Comparison of ENCODE assay signal across 1 cellular context in the genomic region with DNA sequence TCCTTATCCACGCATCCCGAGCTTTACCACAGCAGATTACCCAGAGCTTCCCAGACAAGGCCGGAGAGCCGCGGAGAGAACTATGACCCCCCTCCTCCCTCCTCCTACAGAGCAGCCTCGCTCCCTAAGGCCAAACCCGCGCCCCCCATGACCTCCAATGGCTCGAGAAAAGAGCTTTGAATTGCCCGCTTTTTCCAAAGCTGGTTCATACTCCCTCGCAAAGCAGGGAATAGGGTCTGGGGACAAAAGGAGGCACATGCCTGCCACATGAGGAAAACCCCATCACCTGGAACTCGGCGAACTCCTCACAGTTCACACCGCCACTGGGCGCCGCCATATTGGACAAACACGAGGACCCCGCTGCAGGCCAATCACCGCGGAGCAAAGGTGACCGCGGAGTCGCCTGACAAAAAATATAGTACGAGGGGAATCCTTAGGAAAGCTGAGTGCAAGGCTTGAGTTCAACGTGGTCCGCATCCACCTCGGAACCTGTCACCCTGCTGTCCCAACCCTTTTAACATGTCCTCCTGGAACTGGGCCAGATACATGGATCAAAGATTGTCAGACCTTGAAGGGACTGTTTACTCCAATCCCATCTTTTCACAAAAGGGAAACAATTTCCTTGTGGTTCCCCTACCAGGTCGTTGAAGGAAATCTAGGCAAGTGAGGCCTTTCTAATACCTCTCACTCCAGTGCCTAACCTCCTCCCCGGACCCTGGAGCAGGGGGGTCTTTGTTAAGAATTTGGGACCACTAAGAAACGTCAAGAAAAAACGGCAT.
TF ChIP-seq lines count a peak whose summit lies in the region.

A gene (minus strand): TSS at position 344 of the 779 bp plus-strand sequence. CDS start 7 bp downstream, at position 337.

TF ChIP-seq in K562, 482 proteins besides CTCF, POLR2A, EP300 and RAD21 (continued from another document and continues in another):
- peak; percentile 80 for TF ChIP-seq TBP (optimal IDR thresholded peaks at IDR 0.05; ENCODE audit: low read depth, low read length)
- TF ChIP-seq, protein P1, sequence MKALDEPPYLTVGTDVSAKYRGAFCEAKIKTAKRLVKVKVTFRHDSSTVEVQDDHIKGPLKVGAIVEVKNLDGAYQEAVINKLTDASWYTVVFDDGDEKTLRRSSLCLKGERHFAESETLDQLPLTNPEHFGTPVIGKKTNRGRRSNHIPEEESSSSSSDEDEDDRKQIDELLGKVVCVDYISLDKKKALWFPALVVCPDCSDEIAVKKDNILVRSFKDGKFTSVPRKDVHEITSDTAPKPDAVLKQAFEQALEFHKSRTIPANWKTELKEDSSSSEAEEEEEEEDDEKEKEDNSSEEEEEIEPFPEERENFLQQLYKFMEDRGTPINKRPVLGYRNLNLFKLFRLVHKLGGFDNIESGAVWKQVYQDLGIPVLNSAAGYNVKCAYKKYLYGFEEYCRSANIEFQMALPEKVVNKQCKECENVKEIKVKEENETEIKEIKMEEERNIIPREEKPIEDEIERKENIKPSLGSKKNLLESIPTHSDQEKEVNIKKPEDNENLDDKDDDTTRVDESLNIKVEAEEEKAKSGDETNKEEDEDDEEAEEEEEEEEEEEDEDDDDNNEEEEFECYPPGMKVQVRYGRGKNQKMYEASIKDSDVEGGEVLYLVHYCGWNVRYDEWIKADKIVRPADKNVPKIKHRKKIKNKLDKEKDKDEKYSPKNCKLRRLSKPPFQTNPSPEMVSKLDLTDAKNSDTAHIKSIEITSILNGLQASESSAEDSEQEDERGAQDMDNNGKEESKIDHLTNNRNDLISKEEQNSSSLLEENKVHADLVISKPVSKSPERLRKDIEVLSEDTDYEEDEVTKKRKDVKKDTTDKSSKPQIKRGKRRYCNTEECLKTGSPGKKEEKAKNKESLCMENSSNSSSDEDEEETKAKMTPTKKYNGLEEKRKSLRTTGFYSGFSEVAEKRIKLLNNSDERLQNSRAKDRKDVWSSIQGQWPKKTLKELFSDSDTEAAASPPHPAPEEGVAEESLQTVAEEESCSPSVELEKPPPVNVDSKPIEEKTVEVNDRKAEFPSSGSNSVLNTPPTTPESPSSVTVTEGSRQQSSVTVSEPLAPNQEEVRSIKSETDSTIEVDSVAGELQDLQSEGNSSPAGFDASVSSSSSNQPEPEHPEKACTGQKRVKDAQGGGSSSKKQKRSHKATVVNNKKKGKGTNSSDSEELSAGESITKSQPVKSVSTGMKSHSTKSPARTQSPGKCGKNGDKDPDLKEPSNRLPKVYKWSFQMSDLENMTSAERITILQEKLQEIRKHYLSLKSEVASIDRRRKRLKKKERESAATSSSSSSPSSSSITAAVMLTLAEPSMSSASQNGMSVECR (CRISPR knock-in tag; IDR thresholded peaks at IDR 0.05) = peak; percentile 62; the same call in 1 of the 2 replicates
- peak; percentile 86 for TF ChIP-seq TAF9B (IDR thresholded peaks at IDR 0.05; ENCODE audit: partially characterized antibody)
- TF ChIP-seq PML (IDR thresholded peaks at IDR 0.05; ENCODE audit: low read length) = peak; percentile 36; the same call in 1 of the 2 replicates
- no peak for TF ChIP-seq MEIS2 (IDR thresholded peaks at IDR 0.05; ENCODE audit: partially characterized antibody)
- peak; percentile 62 to 95; a peak in 3 of 4 replicates for TF ChIP-seq HDAC1 (IDR thresholded peaks at IDR 0.05)
- TF ChIP-seq, protein P2, sequence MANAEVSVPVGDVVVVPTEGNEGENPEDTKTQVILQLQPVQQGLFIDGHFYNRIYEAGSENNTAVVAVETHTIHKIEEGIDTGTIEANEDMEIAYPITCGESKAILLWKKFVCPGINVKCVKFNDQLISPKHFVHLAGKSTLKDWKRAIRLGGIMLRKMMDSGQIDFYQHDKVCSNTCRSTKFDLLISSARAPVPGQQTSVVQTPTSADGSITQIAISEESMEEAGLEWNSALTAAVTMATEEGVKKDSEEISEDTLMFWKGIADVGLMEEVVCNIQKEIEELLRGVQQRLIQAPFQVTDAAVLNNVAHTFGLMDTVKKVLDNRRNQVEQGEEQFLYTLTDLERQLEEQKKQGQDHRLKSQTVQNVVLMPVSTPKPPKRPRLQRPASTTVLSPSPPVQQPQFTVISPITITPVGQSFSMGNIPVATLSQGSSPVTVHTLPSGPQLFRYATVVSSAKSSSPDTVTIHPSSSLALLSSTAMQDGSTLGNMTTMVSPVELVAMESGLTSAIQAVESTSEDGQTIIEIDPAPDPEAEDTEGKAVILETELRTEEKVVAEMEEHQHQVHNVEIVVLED (CRISPR knock-in tag; IDR thresholded peaks at IDR 0.05) = no peak
- peak; percentile 69; the same call in 1 of the 2 replicates for TF ChIP-seq TAF7 (tag; IDR thresholded peaks at IDR 0.05)
- TF ChIP-seq SAFB (IDR thresholded peaks at IDR 0.05; ENCODE audit: borderline replicate concordance, low read depth, low read length) = no peak
- TF ChIP-seq, protein P3, sequence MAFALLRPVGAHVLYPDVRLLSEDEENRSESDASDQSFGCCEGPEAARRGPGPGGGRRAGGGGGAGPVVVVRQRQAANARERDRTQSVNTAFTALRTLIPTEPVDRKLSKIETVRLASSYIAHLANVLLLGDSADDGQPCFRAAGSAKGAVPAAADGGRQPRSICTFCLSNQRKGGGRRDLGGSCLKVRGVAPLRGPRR (CRISPR knock-in tag; IDR thresholded peaks at IDR 0.05) = no peak
- peak; percentile 98 for TF ChIP-seq SIN3B (IDR thresholded peaks at IDR 0.05; ENCODE audit: low read depth)
- peak; percentile 95 for TF ChIP-seq PHF20 (IDR thresholded peaks at IDR 0.05; ENCODE audit: partially characterized antibody)
- TF ChIP-seq CBX2 (IDR thresholded peaks at IDR 0.05; ENCODE audit: insufficient read depth, low read length, poor library complexity, severe bottlenecking) = no peak
- no peak for TF ChIP-seq GATAD2B (IDR thresholded peaks at IDR 0.05; ENCODE audit: borderline replicate concordance)
- TF ChIP-seq ATF7 (IDR thresholded peaks at IDR 0.05) = peak; percentile 34
- TF ChIP-seq YY1 (IDR thresholded peaks at IDR 0.05; ENCODE audit: borderline replicate concordance in 1 of 3, control insufficient read depth in 1 of 3, extremely low read depth in 1 of 3, insufficient read depth in 3 of 3, insufficient read length in 1 of 3, insufficient replicate concordance in 2 of 3, low read depth in 1 of 3, low read length in 2 of 3) = peak; percentile 91 to 98 (median 96)
- TF ChIP-seq SUPT5H (IDR thresholded peaks at IDR 0.05) = peak; percentile 68
- TF ChIP-seq CXXC5 (CRISPR knock-in tag; IDR thresholded peaks at IDR 0.05) = peak; percentile 15; the same call in 1 of the 2 replicates
- TF ChIP-seq, protein P4, sequence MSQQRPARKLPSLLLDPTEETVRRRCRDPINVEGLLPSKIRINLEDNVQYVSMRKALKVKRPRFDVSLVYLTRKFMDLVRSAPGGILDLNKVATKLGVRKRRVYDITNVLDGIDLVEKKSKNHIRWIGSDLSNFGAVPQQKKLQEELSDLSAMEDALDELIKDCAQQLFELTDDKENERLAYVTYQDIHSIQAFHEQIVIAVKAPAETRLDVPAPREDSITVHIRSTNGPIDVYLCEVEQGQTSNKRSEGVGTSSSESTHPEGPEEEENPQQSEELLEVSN (IDR thresholded peaks at IDR 0.05; ENCODE audit: borderline replicate concordance in 1 of 2, extremely low read depth in 1 of 2, insufficient read depth in 1 of 2, insufficient read length in 1 of 2, low read depth in 1 of 2, low read length in 1 of 2, poor library complexity in 1 of 2, severe bottlenecking in 1 of 2) = peak in 1 of 2 experiments; percentile 37
- TF ChIP-seq HCFC1 (IDR thresholded peaks at IDR 0.05; ENCODE audit: low read depth, low read length) = peak; percentile 69
- no peak for TF ChIP-seq ZNF134 (CRISPR knock-in tag; conservative IDR thresholded peaks at IDR 0.05)
- peak; percentile 92 for TF ChIP-seq TAF1 (IDR thresholded peaks at IDR 0.05; ENCODE audit: control insufficient read depth, extremely low read depth, insufficient read depth, low read length, severe bottlenecking)
- TF ChIP-seq, protein P5, sequence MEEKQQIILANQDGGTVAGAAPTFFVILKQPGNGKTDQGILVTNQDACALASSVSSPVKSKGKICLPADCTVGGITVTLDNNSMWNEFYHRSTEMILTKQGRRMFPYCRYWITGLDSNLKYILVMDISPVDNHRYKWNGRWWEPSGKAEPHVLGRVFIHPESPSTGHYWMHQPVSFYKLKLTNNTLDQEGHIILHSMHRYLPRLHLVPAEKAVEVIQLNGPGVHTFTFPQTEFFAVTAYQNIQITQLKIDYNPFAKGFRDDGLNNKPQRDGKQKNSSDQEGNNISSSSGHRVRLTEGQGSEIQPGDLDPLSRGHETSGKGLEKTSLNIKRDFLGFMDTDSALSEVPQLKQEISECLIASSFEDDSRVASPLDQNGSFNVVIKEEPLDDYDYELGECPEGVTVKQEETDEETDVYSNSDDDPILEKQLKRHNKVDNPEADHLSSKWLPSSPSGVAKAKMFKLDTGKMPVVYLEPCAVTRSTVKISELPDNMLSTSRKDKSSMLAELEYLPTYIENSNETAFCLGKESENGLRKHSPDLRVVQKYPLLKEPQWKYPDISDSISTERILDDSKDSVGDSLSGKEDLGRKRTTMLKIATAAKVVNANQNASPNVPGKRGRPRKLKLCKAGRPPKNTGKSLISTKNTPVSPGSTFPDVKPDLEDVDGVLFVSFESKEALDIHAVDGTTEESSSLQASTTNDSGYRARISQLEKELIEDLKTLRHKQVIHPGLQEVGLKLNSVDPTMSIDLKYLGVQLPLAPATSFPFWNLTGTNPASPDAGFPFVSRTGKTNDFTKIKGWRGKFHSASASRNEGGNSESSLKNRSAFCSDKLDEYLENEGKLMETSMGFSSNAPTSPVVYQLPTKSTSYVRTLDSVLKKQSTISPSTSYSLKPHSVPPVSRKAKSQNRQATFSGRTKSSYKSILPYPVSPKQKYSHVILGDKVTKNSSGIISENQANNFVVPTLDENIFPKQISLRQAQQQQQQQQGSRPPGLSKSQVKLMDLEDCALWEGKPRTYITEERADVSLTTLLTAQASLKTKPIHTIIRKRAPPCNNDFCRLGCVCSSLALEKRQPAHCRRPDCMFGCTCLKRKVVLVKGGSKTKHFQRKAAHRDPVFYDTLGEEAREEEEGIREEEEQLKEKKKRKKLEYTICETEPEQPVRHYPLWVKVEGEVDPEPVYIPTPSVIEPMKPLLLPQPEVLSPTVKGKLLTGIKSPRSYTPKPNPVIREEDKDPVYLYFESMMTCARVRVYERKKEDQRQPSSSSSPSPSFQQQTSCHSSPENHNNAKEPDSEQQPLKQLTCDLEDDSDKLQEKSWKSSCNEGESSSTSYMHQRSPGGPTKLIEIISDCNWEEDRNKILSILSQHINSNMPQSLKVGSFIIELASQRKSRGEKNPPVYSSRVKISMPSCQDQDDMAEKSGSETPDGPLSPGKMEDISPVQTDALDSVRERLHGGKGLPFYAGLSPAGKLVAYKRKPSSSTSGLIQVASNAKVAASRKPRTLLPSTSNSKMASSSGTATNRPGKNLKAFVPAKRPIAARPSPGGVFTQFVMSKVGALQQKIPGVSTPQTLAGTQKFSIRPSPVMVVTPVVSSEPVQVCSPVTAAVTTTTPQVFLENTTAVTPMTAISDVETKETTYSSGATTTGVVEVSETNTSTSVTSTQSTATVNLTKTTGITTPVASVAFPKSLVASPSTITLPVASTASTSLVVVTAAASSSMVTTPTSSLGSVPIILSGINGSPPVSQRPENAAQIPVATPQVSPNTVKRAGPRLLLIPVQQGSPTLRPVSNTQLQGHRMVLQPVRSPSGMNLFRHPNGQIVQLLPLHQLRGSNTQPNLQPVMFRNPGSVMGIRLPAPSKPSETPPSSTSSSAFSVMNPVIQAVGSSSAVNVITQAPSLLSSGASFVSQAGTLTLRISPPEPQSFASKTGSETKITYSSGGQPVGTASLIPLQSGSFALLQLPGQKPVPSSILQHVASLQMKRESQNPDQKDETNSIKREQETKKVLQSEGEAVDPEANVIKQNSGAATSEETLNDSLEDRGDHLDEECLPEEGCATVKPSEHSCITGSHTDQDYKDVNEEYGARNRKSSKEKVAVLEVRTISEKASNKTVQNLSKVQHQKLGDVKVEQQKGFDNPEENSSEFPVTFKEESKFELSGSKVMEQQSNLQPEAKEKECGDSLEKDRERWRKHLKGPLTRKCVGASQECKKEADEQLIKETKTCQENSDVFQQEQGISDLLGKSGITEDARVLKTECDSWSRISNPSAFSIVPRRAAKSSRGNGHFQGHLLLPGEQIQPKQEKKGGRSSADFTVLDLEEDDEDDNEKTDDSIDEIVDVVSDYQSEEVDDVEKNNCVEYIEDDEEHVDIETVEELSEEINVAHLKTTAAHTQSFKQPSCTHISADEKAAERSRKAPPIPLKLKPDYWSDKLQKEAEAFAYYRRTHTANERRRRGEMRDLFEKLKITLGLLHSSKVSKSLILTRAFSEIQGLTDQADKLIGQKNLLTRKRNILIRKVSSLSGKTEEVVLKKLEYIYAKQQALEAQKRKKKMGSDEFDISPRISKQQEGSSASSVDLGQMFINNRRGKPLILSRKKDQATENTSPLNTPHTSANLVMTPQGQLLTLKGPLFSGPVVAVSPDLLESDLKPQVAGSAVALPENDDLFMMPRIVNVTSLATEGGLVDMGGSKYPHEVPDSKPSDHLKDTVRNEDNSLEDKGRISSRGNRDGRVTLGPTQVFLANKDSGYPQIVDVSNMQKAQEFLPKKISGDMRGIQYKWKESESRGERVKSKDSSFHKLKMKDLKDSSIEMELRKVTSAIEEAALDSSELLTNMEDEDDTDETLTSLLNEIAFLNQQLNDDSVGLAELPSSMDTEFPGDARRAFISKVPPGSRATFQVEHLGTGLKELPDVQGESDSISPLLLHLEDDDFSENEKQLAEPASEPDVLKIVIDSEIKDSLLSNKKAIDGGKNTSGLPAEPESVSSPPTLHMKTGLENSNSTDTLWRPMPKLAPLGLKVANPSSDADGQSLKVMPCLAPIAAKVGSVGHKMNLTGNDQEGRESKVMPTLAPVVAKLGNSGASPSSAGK (IDR thresholded peaks at IDR 0.05) = peak; percentile 67
- TF ChIP-seq SMAD1 (IDR thresholded peaks at IDR 0.05; ENCODE audit: low read depth, low read length, partially characterized antibody) = peak; percentile 63
- TF ChIP-seq KAT2B (IDR thresholded peaks at IDR 0.05; ENCODE audit: low read depth, low read length) = no peak
- TF ChIP-seq ZNF175 (CRISPR knock-in tag; IDR thresholded peaks at IDR 0.05; ENCODE audit: low read depth) = no peak
- TF ChIP-seq NFYB (IDR thresholded peaks at IDR 0.05; ENCODE audit: extremely low read depth, insufficient read length) = peak; percentile 17
- TF ChIP-seq RUNX1 (IDR thresholded peaks at IDR 0.05; ENCODE audit: low read depth) = no peak
- TF ChIP-seq C11orf30 (IDR thresholded peaks at IDR 0.05; ENCODE audit: low read depth) = peak; percentile 98
- TF ChIP-seq POLR2G (IDR thresholded peaks at IDR 0.05; ENCODE audit: low read depth, low read length) = peak; percentile 80
- no peak for TF ChIP-seq FOXM1 (IDR thresholded peaks at IDR 0.05; ENCODE audit: low read depth)
- TF ChIP-seq FOXM1 (CRISPR knock-in tag; IDR thresholded peaks at IDR 0.05; ENCODE audit: low read depth) = no peak
- TF ChIP-seq, protein P6, sequence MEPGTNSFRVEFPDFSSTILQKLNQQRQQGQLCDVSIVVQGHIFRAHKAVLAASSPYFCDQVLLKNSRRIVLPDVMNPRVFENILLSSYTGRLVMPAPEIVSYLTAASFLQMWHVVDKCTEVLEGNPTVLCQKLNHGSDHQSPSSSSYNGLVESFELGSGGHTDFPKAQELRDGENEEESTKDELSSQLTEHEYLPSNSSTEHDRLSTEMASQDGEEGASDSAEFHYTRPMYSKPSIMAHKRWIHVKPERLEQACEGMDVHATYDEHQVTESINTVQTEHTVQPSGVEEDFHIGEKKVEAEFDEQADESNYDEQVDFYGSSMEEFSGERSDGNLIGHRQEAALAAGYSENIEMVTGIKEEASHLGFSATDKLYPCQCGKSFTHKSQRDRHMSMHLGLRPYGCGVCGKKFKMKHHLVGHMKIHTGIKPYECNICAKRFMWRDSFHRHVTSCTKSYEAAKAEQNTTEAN (CRISPR knock-in tag; IDR thresholded peaks at IDR 0.05) = no peak
- TF ChIP-seq ZNF354B (CRISPR knock-in tag; IDR thresholded peaks at IDR 0.05) = no peak
- TF ChIP-seq ESRRA (IDR thresholded peaks at IDR 0.05; ENCODE audit: borderline replicate concordance, low read depth) = peak; percentile 70
- no peak for TF ChIP-seq HNRNPUL1 (IDR thresholded peaks at IDR 0.05; ENCODE audit: low read length)
- TF ChIP-seq MXI1 (IDR thresholded peaks at IDR 0.05; ENCODE audit: low read depth, low read length) = peak; percentile 81; the same call in 1 of the 2 replicates
- TF ChIP-seq LARP7 (IDR thresholded peaks at IDR 0.05) = no peak
